Comparison of ENCODE assay signal across 19 cellular contexts in the genomic region with DNA sequence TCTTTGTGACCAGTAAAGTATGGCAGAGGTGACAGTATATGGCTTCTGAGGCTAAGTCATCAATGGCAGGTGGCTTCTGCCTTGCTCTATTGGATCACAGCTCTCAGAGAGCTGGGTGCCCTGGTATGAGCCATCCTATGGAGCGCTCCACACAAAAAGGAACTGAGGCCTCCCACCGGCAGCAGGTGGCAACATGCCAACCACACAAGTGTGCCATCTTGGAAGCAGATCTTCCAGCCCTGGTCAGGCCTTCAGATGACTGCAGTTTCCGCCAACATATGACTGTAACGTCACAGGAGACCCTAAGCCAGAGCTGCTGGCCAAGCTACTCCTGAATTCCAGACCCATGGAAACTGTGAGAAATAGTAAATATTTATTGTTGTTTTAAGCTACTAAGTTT.
DNase-seq lines count a peak whose midpoint lies in the region; ATAC-seq, FAIRE-seq and TF ChIP-seq lines count a peak whose summit lies in the region.
"Had no signal": no experiment of that assay in that cellular context is flagged by ENCODE, and none has a peak within 500 bp of the region (broad histone marks: within the 10 kb centered on the region; RNA-seq: fewer than 3 reads in every experiment).

No MANE protein-coding gene starts in this region.

- H3K4me3 ChIP-seq in epithelial cell of proximal tubule (ENCODE audit: low read depth, low read length): no peak overlapping the region
- H3K4me3 ChIP-seq: A549; BLaER1 treated with 17β-estradiol and CSF1 and Interleukin-3, amounts not matched to agents 10 nM and 100 nM had no signal

- TF ChIP-seq CTCF in epithelial cell of proximal tubule (conservative IDR thresholded peaks at IDR 0.05; ENCODE audit: low read depth, low read length): no peak

- DNase-seq in NCI-H345 (lab: John Stamatoyannopoulos, UW) (peak; percentile 10), NCI-H345 treated with DMSO at 0.1 percent for 48 hours (lab: John Stamatoyannopoulos, UW; ENCODE audit: unreplicated experiment) (no peak), NCI-H69 (lab: John Stamatoyannopoulos, UW) (peak; percentile 16), epithelial cell of proximal tubule (ENCODE audit: low read depth) (peak; percentile 23), renal cortical epithelial cell (ENCODE audit: low read depth) (peak; percentile 56), frontal cortex (ENCODE audit: low spot score in 2 of 2) (no peak)
- DNase-seq: AML-193; Caco-2; Calu3; CD4-positive, alpha-beta T cell; CD8-positive, alpha-beta T cell; DMS79 treated with DMSO at 0.1 percent for 48 hours; GF-D8 had no signal

- no peak for ATAC-seq in GM18511 (IDR thresholded peaks at IDR 0.05; ENCODE audit: unreplicated experiment)
- ATAC-seq: A549; CD8-positive, alpha-beta T cell had no signal

- FAIRE-seq in frontal cortex (lab: Jason Lieb, UNC): no peak
- FAIRE-seq: A549, D721Med, G401.6, GM12891 had no signal

Comparison
In these comparisons a context has a peak if more than half of its experiments do, and no peak if none do; other contexts are left out.
1. DNase-seq: peak in NCI-H345 (single experiment), NCI-H69 (single experiment), epithelial cell of proximal tubule (single experiment) and renal cortical epithelial cell (single experiment); none in NCI-H345 treated with DMSO at 0.1 percent for 48 hours (single experiment) and frontal cortex (0 of 2).